Comparison of ENCODE assay signal across 1 cellular context in the genomic region with DNA sequence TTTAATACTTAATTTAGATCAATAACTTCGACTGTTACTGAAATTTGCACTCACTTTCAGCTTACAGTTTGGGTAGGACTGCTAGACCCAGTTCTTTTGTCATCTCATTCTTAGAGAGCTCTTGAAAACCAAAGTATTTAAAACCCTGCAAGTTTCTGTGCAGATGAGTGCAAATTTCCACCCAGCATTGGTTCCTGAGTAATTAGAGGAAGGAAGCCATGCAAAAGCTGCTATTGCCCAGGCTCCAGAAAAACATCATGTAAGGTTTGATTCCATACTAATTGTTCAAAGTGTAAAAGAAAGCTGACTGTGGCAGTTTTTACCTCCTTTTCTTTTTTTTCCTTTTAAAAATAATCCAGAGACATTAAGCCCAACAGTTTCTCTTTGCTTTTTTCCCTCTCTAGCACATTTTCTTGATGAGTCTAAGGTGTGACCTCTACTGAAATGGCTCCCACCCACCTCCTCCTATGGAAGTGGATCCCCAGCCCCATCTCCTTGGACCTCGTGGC.
A peak's percentile ranks its signal among the peaks of the same experiment; 100 is the strongest.
TF ChIP-seq lines count a peak whose summit lies in the region.

No MANE protein-coding gene starts in this region.

TF ChIP-seq in K562, 482 proteins besides CTCF, POLR2A, EP300 and RAD21:
- TF ChIP-seq CC2D1A (IDR thresholded peaks at IDR 0.05), result no peak
- TF ChIP-seq ZNF316 (IDR thresholded peaks at IDR 0.05), result peak; percentile 57; the same call in 1 of the 2 replicates
